ENCODE assay signal across 2 cellular contexts in genomic region chr1:64969305-64970066, GRCh38.
TF ChIP-seq lines count a peak whose summit lies in the region.

No MANE protein-coding gene starts in this region.

TF ChIP-seq in SK-N-SH, 30 proteins besides CTCF, POLR2A, EP300 and RAD21 (continued from another document):
- TF ChIP-seq USF2 (IDR thresholded peaks at IDR 0.05; ENCODE audit: borderline replicate concordance, low read depth, low read length), result no peak

TF ChIP-seq in SK-N-SH treated with all-trans-retinoic acid at 6 μM for 48 hours, 23 proteins besides CTCF, POLR2A, EP300 and RAD21 (continued from another document):
- TF ChIP-seq, protein P1, sequence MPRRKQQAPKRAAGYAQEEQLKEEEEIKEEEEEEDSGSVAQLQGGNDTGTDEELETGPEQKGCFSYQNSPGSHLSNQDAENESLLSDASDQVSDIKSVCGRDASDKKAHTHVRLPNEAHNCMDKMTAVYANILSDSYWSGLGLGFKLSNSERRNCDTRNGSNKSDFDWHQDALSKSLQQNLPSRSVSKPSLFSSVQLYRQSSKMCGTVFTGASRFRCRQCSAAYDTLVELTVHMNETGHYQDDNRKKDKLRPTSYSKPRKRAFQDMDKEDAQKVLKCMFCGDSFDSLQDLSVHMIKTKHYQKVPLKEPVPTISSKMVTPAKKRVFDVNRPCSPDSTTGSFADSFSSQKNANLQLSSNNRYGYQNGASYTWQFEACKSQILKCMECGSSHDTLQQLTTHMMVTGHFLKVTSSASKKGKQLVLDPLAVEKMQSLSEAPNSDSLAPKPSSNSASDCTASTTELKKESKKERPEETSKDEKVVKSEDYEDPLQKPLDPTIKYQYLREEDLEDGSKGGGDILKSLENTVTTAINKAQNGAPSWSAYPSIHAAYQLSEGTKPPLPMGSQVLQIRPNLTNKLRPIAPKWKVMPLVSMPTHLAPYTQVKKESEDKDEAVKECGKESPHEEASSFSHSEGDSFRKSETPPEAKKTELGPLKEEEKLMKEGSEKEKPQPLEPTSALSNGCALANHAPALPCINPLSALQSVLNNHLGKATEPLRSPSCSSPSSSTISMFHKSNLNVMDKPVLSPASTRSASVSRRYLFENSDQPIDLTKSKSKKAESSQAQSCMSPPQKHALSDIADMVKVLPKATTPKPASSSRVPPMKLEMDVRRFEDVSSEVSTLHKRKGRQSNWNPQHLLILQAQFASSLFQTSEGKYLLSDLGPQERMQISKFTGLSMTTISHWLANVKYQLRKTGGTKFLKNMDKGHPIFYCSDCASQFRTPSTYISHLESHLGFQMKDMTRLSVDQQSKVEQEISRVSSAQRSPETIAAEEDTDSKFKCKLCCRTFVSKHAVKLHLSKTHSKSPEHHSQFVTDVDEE (CRISPR knock-in tag; IDR thresholded peaks at IDR 0.05), result no peak
- TF ChIP-seq, protein P2, sequence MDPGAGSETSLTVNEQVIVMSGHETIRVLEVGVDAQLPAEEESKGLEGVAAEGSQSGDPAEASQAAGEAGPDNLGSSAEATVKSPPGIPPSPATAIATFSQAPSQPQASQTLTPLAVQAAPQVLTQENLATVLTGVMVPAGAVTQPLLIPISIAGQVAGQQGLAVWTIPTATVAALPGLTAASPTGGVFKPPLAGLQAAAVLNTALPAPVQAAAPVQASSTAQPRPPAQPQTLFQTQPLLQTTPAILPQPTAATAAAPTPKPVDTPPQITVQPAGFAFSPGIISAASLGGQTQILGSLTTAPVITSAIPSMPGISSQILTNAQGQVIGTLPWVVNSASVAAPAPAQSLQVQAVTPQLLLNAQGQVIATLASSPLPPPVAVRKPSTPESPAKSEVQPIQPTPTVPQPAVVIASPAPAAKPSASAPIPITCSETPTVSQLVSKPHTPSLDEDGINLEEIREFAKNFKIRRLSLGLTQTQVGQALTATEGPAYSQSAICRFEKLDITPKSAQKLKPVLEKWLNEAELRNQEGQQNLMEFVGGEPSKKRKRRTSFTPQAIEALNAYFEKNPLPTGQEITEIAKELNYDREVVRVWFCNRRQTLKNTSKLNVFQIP (CRISPR knock-in tag; IDR thresholded peaks at IDR 0.05; ENCODE audit: borderline replicate concordance, low read depth), result no peak
- TF ChIP-seq ZNF565 (CRISPR knock-in tag; conservative IDR thresholded peaks at IDR 0.05; ENCODE audit: low read depth), result no peak
- no peak for TF ChIP-seq TCF4 (CRISPR knock-in tag; IDR thresholded peaks at IDR 0.05; ENCODE audit: borderline replicate concordance)
- TF ChIP-seq PATZ1 (CRISPR knock-in tag; IDR thresholded peaks at IDR 0.05; ENCODE audit: borderline replicate concordance), result no peak
- TF ChIP-seq ISL1 (CRISPR knock-in tag; IDR thresholded peaks at IDR 0.05), result no peak
- TF ChIP-seq ZC3H10 (CRISPR knock-in tag; IDR thresholded peaks at IDR 0.05), result no peak
- TF ChIP-seq RARB (CRISPR knock-in tag; IDR thresholded peaks at IDR 0.05), result no peak
- TF ChIP-seq CSRNP3 (CRISPR knock-in tag; IDR thresholded peaks at IDR 0.05), result no peak
- TF ChIP-seq PPARA (CRISPR knock-in tag; IDR thresholded peaks at IDR 0.05; ENCODE audit: borderline replicate concordance), result no peak
- no peak for TF ChIP-seq TOX (CRISPR knock-in tag; IDR thresholded peaks at IDR 0.05; ENCODE audit: borderline replicate concordance)
- no peak for TF ChIP-seq ESRRG (CRISPR knock-in tag; IDR thresholded peaks at IDR 0.05)
- TF ChIP-seq CREB5 (CRISPR knock-in tag; IDR thresholded peaks at IDR 0.05; ENCODE audit: low read depth), result no peak
